In genomic region chr11:118212131-118212725, GRCh38 we compare ENCODE assay signal across 1 cellular context.
A peak's percentile ranks its signal among the peaks of the same experiment; 100 is the strongest.
TF ChIP-seq lines count a peak whose summit lies in the region.

No MANE protein-coding gene starts in this region.

TF ChIP-seq in H1, 55 proteins besides CTCF, POLR2A, EP300 and RAD21:
- no peak for TF ChIP-seq CREB1 (IDR thresholded peaks at IDR 0.05)
- TF ChIP-seq CEBPB (IDR thresholded peaks at IDR 0.05; ENCODE audit: low read depth, low read length): peak; percentile 64
